Comparison of ENCODE assay signal across 8 cellular contexts in genomic region chr12:120903382-120903817, GRCh38. TPM values are rescaled to one million over a fixed set of nuclear protein-coding genes. Genes with fewer than 3 reads are reported as not detected.
A peak's percentile ranks its signal among the peaks of the same experiment; 100 is the strongest.
DNase-seq lines count a peak whose midpoint lies in the region; ATAC-seq and TF ChIP-seq lines count a peak whose summit lies in the region.

No MANE protein-coding gene starts in this region.

- peaks cover 37% of the 10 kb centered on the region for H3K4me1 Mint-ChIP-seq in activated T-cell treated with anti-CD3 and anti-CD28 coated beads, Interleukin-2, amount 50 U/mL, for 72 hours (ENCODE audit: low read depth)
- peaks cover 44% of the 10 kb centered on the region for H3K4me1 Mint-ChIP-seq in stimulated activated naive CD8-positive, alpha-beta T cell treated with anti-CD3 and anti-CD28 coated beads, Interleukin-15, amount 100 ng/mL, for 72 hours

- H3K9ac ChIP-seq in fibroblast of lung (ENCODE audit: insufficient read depth, low read length), result peak overlapping the region; percentile 72
- H3K9ac ChIP-seq in neural cell (ENCODE audit: low read length), result peak overlapping the region; percentile 89

- TF ChIP-seq EP300 in neural cell (conservative IDR thresholded peaks at IDR 0.05; ENCODE audit: poor library complexity, severe bottlenecking), result no peak

- H3K27ac ChIP-seq in fibroblast of lung (ENCODE audit: insufficient read depth, low read length), result peak overlapping the region; percentile 18
- peak overlapping the region; percentile 74 for H3K27ac ChIP-seq in neural cell (ENCODE audit: low read length)

- H3K4me3 Mint-ChIP-seq in activated T-cell treated with anti-CD3 and anti-CD28 coated beads, Interleukin-2, amount 50 U/mL, for 72 hours, result peak overlapping the region; percentile 95 to 100
- H3K4me3 Mint-ChIP-seq in stimulated activated naive CD8-positive, alpha-beta T cell treated with anti-CD3 and anti-CD28 coated beads, Interleukin-15, amount 100 ng/mL, for 72 hours, result peak overlapping the region; percentile 88 to 97

- TF ChIP-seq CTCF in fibroblast of lung (conservative IDR thresholded peaks at IDR 0.05 in 1 of 2, IDR thresholded peaks at IDR 0.05 in 1 of 2; ENCODE audit: low read depth in 1 of 2, low read length in 2 of 2) (no peak), neural cell (IDR thresholded peaks at IDR 0.05; ENCODE audit: poor library complexity, severe bottlenecking) (no peak)

- H3K9me3 Mint-ChIP-seq in activated T-cell treated with anti-CD3 and anti-CD28 coated beads, Interleukin-2, amount 50 U/mL, for 72 hours, result no peaks in the 10 kb centered on the region
- no peaks in the 10 kb centered on the region for H3K9me3 Mint-ChIP-seq in stimulated activated naive CD8-positive, alpha-beta T cell treated with anti-CD3 and anti-CD28 coated beads, Interleukin-15, amount 100 ng/mL, for 72 hours

- H3K4me2 ChIP-seq in fibroblast of lung (ENCODE audit: extremely low read depth, insufficient read depth, low read length) (peak overlapping the region; percentile 89), neural cell (ENCODE audit: low read length) (peak overlapping the region; percentile 86)

- peak overlapping the region; percentile 96 for H3K27ac Mint-ChIP-seq in activated T-cell treated with anti-CD3 and anti-CD28 coated beads, Interleukin-2, amount 50 U/mL, for 72 hours
- H3K27ac Mint-ChIP-seq in stimulated activated naive CD8-positive, alpha-beta T cell treated with anti-CD3 and anti-CD28 coated beads, Interleukin-15, amount 100 ng/mL, for 72 hours, result peak overlapping the region; percentile 95 to 96

- peak; percentile 22 for DNase-seq in NCI-H2171 treated with DMSO at 0.1 percent for 48 hours (lab: John Stamatoyannopoulos, UW)
- no peak for DNase-seq in NCI-H2171 (lab: John Stamatoyannopoulos, UW)
- DNase-seq in NOMO-1 treated with DMSO at 0.1 percent for 48 hours (lab: John Stamatoyannopoulos, UW; ENCODE audit: unreplicated experiment), result peak; percentile 7
- peak; percentile 68 to 76 for DNase-seq in activated T-cell treated with anti-CD3 and anti-CD28 coated beads, Interleukin-2, amount 50 U/mL, for 72 hours
- DNase-seq in fibroblast of lung (ENCODE audit: low read depth in 2 of 2), result peak; percentile 18 to 33
- peak; percentile 50 to 68 for DNase-seq in stimulated activated naive CD8-positive, alpha-beta T cell treated with anti-CD3 and anti-CD28 coated beads, Interleukin-15, amount 100 ng/mL, for 72 hours

- TF ChIP-seq RAD21 in neural cell (conservative IDR thresholded peaks at IDR 0.05), result no peak

- no peaks in the 10 kb centered on the region for H4K20me1 ChIP-seq in fibroblast of lung (ENCODE audit: control insufficient read depth, extremely low read depth, insufficient read depth, low read length)
- H4K20me1 ChIP-seq in neural cell (ENCODE audit: insufficient read depth), result peaks cover 9% of the 10 kb centered on the region

- no peaks in the 10 kb centered on the region for H3K4me1 ChIP-seq in fibroblast of lung (ENCODE audit: control insufficient read depth, extremely low read depth, insufficient read depth, low read length)

- H3K27me3 ChIP-seq in fibroblast of lung (ENCODE audit: control insufficient read depth, insufficient read depth, low read length), result no peaks in the 10 kb centered on the region
- H3K27me3 ChIP-seq in neural cell (ENCODE audit: insufficient read depth, low read depth, low read length), result no peaks in the 10 kb centered on the region

- no peaks in the 10 kb centered on the region for H3K9me3 ChIP-seq in fibroblast of lung (ENCODE audit: control insufficient read depth, insufficient read depth, low read depth, low read length)
- H3K9me3 ChIP-seq in neural cell (ENCODE audit: low read length), result no peaks in the 10 kb centered on the region

- peak overlapping the region; percentile 60 to 95 (median 86) for H3K4me3 ChIP-seq in fibroblast of lung (replicated peaks in 1 of 4; ENCODE audit: control extremely low read depth in 1 of 4, insufficient read depth in 1 of 4, low read depth in 3 of 4, low read length in 4 of 4)
- peak overlapping the region; percentile 93 for H3K4me3 ChIP-seq in neural cell (ENCODE audit: low read length)

- ATAC-seq in HG02884 (IDR thresholded peaks at IDR 0.05; ENCODE audit: unreplicated experiment), result peak; percentile 32
- peak; percentile 51 to 59 for ATAC-seq in activated T-cell treated with anti-CD3 and anti-CD28 coated beads, Interleukin-2, amount 50 U/mL, for 72 hours (replicated peaks in 1 of 2)
- peak; percentile 59 for ATAC-seq in stimulated activated naive CD8-positive, alpha-beta T cell treated with anti-CD3 and anti-CD28 coated beads, Interleukin-15, amount 100 ng/mL, for 72 hours

- H3F3A ChIP-seq in neural cell (ENCODE audit: insufficient read depth, low read length, poor library complexity, severe bottlenecking), result no peaks in the 10 kb centered on the region

- no peaks in the 10 kb centered on the region for H3K36me3 ChIP-seq in fibroblast of lung (ENCODE audit: control insufficient read depth, insufficient read depth, low read length)
- H3K36me3 ChIP-seq in neural cell (ENCODE audit: insufficient read depth, low read length), result no peaks in the 10 kb centered on the region

- H3K27me3 Mint-ChIP-seq in activated T-cell treated with anti-CD3 and anti-CD28 coated beads, Interleukin-2, amount 50 U/mL, for 72 hours (ENCODE audit: low read depth), result no peaks in the 10 kb centered on the region
- H3K27me3 Mint-ChIP-seq in stimulated activated naive CD8-positive, alpha-beta T cell treated with anti-CD3 and anti-CD28 coated beads, Interleukin-15, amount 100 ng/mL, for 72 hours, result no peaks in the 10 kb centered on the region

- H2AFZ ChIP-seq in fibroblast of lung (ENCODE audit: low read length), result peak overlapping the region; percentile 7
- peak overlapping the region; percentile 34 for H2AFZ ChIP-seq in neural cell (ENCODE audit: low read depth, low read length)

- no peaks in the 10 kb centered on the region for H3K9me2 ChIP-seq in neural cell (ENCODE audit: insufficient read depth, low read length)

- H3K36me3 Mint-ChIP-seq in activated T-cell treated with anti-CD3 and anti-CD28 coated beads, Interleukin-2, amount 50 U/mL, for 72 hours (ENCODE audit: insufficient read depth in 2 of 2), result peaks cover 2 to 12% of the 10 kb centered on the region in 2 donors

- H3K79me2 ChIP-seq in fibroblast of lung (ENCODE audit: control insufficient read depth, insufficient read depth, low read length), result peaks cover 32% of the 10 kb centered on the region
- peaks cover 48% of the 10 kb centered on the region for H3K79me2 ChIP-seq in neural cell (replicated peaks; ENCODE audit: insufficient read depth, low read length)

TF ChIP-seq in neural cell, 6 proteins besides CTCF, POLR2A, EP300 and RAD21:
- peak; percentile 49 for TF ChIP-seq POLR2AphosphoS5 (IDR thresholded peaks at IDR 0.05)
- TF ChIP-seq SMC3 (conservative IDR thresholded peaks at IDR 0.05; ENCODE audit: poor library complexity), result no peak

RNA-seq across cellular contexts. Expression of gene SPPL3, which starts 0.8 kb away (rescaled TPM):
- total RNA-seq in activated T-cell treated with anti-CD3 and anti-CD28 coated beads, Interleukin-2, amount 50 U/mL, for 72 hours, result 10 to 100 TPM; 43.5 to 45.7 TPM
- 5.1 and 7.1 TPM in 2 replicates for total RNA-seq in fibroblast of lung
- 41.4 and 42.6 TPM in 2 replicates for polyA plus RNA-seq in fibroblast of lung
- 25.4 and 26.6 TPM in 2 replicates for polyA plus RNA-seq in fibroblast of lung (2012)
- 144 and 210 TPM in 2 replicates for polyA minus RNA-seq in fibroblast of lung (ENCODE audit: low replicate concordance)
- 21.3 and 21.9 TPM in 2 replicates for polyA plus RNA-seq in neural cell
- polyA minus RNA-seq in neural cell, result 45.8 and 51.5 TPM in 2 replicates
